ENCODE assay signal across 1 cellular context in the genomic region with DNA sequence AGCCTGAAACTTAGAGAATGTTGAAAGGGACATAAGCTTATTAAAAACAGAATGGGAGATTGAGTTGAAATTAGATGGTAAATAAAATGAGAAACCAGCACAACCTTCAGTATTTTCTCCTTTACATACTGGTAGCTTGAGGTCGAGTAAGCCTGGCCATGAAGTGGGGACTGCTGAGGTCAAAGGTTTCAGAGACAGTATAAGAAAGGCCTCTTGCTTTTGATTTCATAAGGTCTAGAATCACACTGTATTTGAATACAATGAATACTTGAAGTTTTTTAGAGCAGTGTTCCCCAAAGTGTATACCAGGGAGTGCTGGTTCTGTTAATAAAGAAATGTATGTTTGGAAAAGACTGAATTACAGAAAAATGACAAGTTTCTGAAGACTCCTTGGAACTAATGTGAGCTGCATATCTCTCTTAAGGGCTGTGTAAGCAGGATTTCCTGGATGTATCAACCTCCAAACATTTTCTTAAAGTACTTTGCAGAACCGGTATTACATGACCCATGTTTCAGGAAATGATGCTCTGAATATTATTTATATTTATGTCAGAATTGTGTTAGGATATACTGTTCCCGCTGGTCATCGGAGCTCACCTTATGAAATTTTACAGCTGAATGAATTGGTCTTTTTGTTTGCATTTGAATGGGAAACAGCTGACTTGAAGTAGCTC.
A peak's percentile ranks its signal among the peaks of the same experiment; 100 is the strongest.
TF ChIP-seq lines count a peak whose summit lies in the region.

No MANE protein-coding gene starts in this region.

TF ChIP-seq in endothelial cell of umbilical vein, 7 proteins besides CTCF, POLR2A, EP300 and RAD21 (continued from another document):
- TF ChIP-seq POLR2AphosphoS5 (IDR thresholded peaks at IDR 0.05; ENCODE audit: insufficient read depth, low read depth, low read length): no peak
- no peak for TF ChIP-seq EZH2 (IDR thresholded peaks at IDR 0.05; ENCODE audit: borderline replicate concordance, low read depth, low read length, severe bottlenecking)
- TF ChIP-seq FOS (IDR thresholded peaks at IDR 0.05; ENCODE audit: borderline replicate concordance, insufficient read depth, low read length): peak; percentile 71
- TF ChIP-seq MYC (IDR thresholded peaks at IDR 0.05; ENCODE audit: low read depth, low read length): no peak
